In genomic region chr7:137942459-137943115, GRCh38 we compare ENCODE assay signal across 18 cellular contexts. TPM values are rescaled to one million over a fixed set of nuclear protein-coding genes. Genes with fewer than 3 reads are reported as not detected.
DNase-seq lines count a peak whose midpoint lies in the region; TF ChIP-seq lines count a peak whose summit lies in the region.
"Had no signal": no experiment of that assay in that cellular context is flagged by ENCODE, and none has a peak within 500 bp of the region (broad histone marks: within the 10 kb centered on the region; RNA-seq: fewer than 3 reads in every experiment).

No MANE protein-coding gene starts in this region.

- H3K27me3 ChIP-seq in AG04450 (ENCODE audit: control insufficient read depth, insufficient read depth, low read length), result no peaks in the 10 kb centered on the region
- no peaks in the 10 kb centered on the region for H3K27me3 ChIP-seq in skeletal muscle satellite cell (ENCODE audit: control insufficient read depth, insufficient read depth, low read length)
- H3K27me3 ChIP-seq: BE2C, testis had no signal

- H3K9me3 ChIP-seq in AG04450 (ENCODE audit: control insufficient read depth, insufficient read depth, low read length), result no peaks in the 10 kb centered on the region
- no peaks in the 10 kb centered on the region for H3K9me3 ChIP-seq in SK-N-MC (ENCODE audit: low read depth, low read length)
- H3K9me3 ChIP-seq in skeletal muscle satellite cell (replicated peaks; ENCODE audit: low read length), result no peaks in the 10 kb centered on the region
- H3K9me3 ChIP-seq: BE2C, testis had no signal

- TF ChIP-seq CTCF in AG04450 (IDR thresholded peaks at IDR 0.05; ENCODE audit: low read depth, low read length), result no peak

- H3K36me3 ChIP-seq in SK-N-MC (ENCODE audit: insufficient read depth, low read length) (no peaks in the 10 kb centered on the region), skeletal muscle satellite cell (ENCODE audit: insufficient read depth, low read length) (peaks cover 14% of the 10 kb centered on the region)
- H3K36me3 ChIP-seq: BE2C had no signal

- POLR2A ChIA-PET in AG04450 (lab: Yijun Ruan, JAX), result interaction anchor here (0.5 to 3.4 kb wide), 6 partner anchors 11 to 1966 kb away, joined by 3 to 32 read pairs (median 6); partner anchors contain the start of gene MTPN

- H3K4me2 ChIP-seq in skeletal muscle satellite cell (ENCODE audit: low read length), result peak overlapping the region; percentile 38

- DNase-seq in AG04450 (ENCODE audit: low read depth, low spot score) (no peak), SK-N-MC (ENCODE audit: low read depth, low spot score) (no peak), fibroblast of peridontal ligament (ENCODE audit: extremely low read depth) (peak; percentile 72), DMS79 (lab: John Stamatoyannopoulos, UW) (no peak), pons (ENCODE audit: low spot score) (no peak), NCI-H2029 treated with DMSO at 0.1 percent for 48 hours (lab: John Stamatoyannopoulos, UW) (no peak), NCI-H2196 treated with DMSO at 0.1 percent for 48 hours (lab: John Stamatoyannopoulos, UW; ENCODE audit: unreplicated experiment) (no peak)
- DNase-seq: activated B cell treated with CpG ODN at 0.5 μM for 24 hours; activated CD8-positive, alpha-beta memory T cell treated with anti-CD3 and anti-CD28 coated beads, Interleukin-2, amount 50 U/mL, for 48 hours; activated naive CD8-positive, alpha-beta T cell treated with anti-CD3 and anti-CD28 coated beads, Interleukin-2, amount 10 ng/mL, durations not matched to agents 7 days and 5 days; BE2C; kidney glomerular epithelial cell; NCI-H1105; NCI-H446; nephron progenitor cell had no signal

- peaks cover 48% of the 10 kb centered on the region for H3K4me1 ChIP-seq in skeletal muscle satellite cell (ENCODE audit: control insufficient read depth, insufficient read depth, low read length)
- H3K4me1 ChIP-seq: BE2C, testis had no signal

- peak overlapping the region; percentile 92 for H3K27ac ChIP-seq in AG04450 (ENCODE audit: low read depth, low read length)
- H3K27ac ChIP-seq in SK-N-MC, result peak overlapping the region; percentile 2; the same call in 1 of the 2 replicates

- CTCF ChIA-PET in AG04450 (lab: Charles Lee), result interaction anchor here (2.2 to 2.6 kb wide), 2 partner anchors 40 to 60 kb away, joined by 7 to 18 read pairs; partner anchors contain the start of gene CREB3L2

- H3K4me3 ChIP-seq in AG04450 (ENCODE audit: low read depth, low read length) (no peak overlapping the region), SK-N-MC (no peak overlapping the region), skeletal muscle satellite cell (ENCODE audit: low read length) (no peak overlapping the region)
- H3K4me3 ChIP-seq: skin epidermis, testis had no signal

- H3K9ac ChIP-seq in SK-N-MC (ENCODE audit: insufficient read length) (no peak overlapping the region), skeletal muscle satellite cell (ENCODE audit: low read depth, low read length) (peak overlapping the region; percentile 48)

RNA-seq across cellular contexts. Expression of gene CREB3L2, which starts 59.3 kb away (rescaled TPM):
- polyA plus RNA-seq in AG04450 (2011; rRNA removed), result 53.5 and 57.8 TPM in 2 replicates
- 96.0 and 121 TPM in 2 replicates for polyA minus RNA-seq in AG04450 (2011; rRNA and poly(A)+ RNA removed)
- 17.2 and 28.0 TPM in 2 replicates for total RNA-seq in skeletal muscle satellite cell (2012; rRNA removed)
